8 cellular contexts compared by ENCODE assay signal in the genomic region with DNA sequence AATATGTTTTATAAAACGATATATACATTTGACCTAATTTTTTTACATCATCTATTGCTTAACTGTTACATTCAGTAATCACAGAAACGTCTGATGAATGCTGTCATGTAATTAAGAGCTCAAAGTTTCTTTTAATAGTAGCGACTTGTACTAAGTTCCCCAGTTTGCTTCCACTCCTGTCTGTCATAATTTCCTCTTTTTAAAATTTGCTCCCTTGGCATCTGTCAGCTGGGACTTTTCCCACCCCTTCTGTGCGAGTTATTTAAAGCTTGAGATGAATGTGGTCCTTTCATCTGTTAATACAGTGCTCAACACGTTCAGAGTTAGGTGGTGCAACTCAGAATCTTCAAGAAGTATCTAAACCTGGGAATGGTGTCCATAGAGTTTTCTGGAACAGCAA. TPM values are rescaled to one million over a fixed set of nuclear protein-coding genes. Genes with fewer than 3 reads are reported as not detected.
DNase-seq lines count a peak whose midpoint lies in the region; ATAC-seq and TF ChIP-seq lines count a peak whose summit lies in the region.

No MANE protein-coding gene starts in this region.

- intact Hi-C loops in CD8-positive, alpha-beta T cell (cut with DNase I, micrococcal nuclease): loop anchor here (2.0 to 10.0 kb wide), 7 partner anchors 92 to 1685 kb away; partner anchors contain the start of genes TRMT10A (in 2 of the 2), ADH5 (in 1 of the 2), DNAJB14 (in 1 of the 2) and EIF4E (in 1 of the 2)
- intact Hi-C loops in MCF 10A (cut with micrococcal nuclease): loop anchor here (5.0 kb wide), 2 partner anchors 170 to 185 kb away; no protein-coding TSS in a partner anchor

- no peak for ATAC-seq in CD8-positive, alpha-beta T cell
- ATAC-seq in GM21526 (IDR thresholded peaks at IDR 0.05; ENCODE audit: low FRiP score, unreplicated experiment): no peak

- POLR2A ChIA-PET in CD8-positive, alpha-beta T cell (lab: Charles Lee): interaction anchor here (0.9 to 3.0 kb wide), 3 partner anchors 8 to 666 kb away, joined by 4 to 15 read pairs (median 7); partner anchors contain the start of genes EIF4E and STPG2
- POLR2A ChIA-PET in MCF 10A (lab: Yijun Ruan, JAX): interaction anchor here (0.5 to 4.4 kb wide), 31 partner anchors 8 to 1216 kb away, joined by 3 to 71 read pairs (median 6); partner anchors contain the start of genes EIF4E, METAP1, STPG2 and TSPAN5

- H3K9me3 Mint-ChIP-seq in CD8-positive, alpha-beta T cell: peaks cover 2% of the 10 kb centered on the region
- H3K9me3 Mint-ChIP-seq in MCF 10A (ENCODE audit: unreplicated experiment): no peaks in the 10 kb centered on the region

- no peak overlapping the region for H3K27ac ChIP-seq in CD8-positive, alpha-beta T cell (ENCODE audit: low read depth, low read length)

- peaks cover 27% of the 10 kb centered on the region for H3K4me1 ChIP-seq in CD8-positive, alpha-beta T cell (ENCODE audit: insufficient read depth, low read length)

- no peaks in the 10 kb centered on the region for H3K27me3 ChIP-seq in CD8-positive, alpha-beta T cell (ENCODE audit: insufficient read depth, low read length)

- H3K27ac Mint-ChIP-seq in CD8-positive, alpha-beta T cell: peak overlapping the region; percentile 85
- H3K27ac Mint-ChIP-seq in MCF 10A (ENCODE audit: low read depth, unreplicated experiment): peak overlapping the region; percentile 86

- H3K36me3 Mint-ChIP-seq in CD8-positive, alpha-beta T cell: peaks cover 13% of the 10 kb centered on the region
- H3K36me3 Mint-ChIP-seq in MCF 10A (ENCODE audit: insufficient read depth, unreplicated experiment): no peaks in the 10 kb centered on the region

- DNase-seq in CD8-positive, alpha-beta T cell: no peak
- DNase-seq in LNCaP clone FGC (ENCODE audit: low read depth) (no peak), MCF 10A (ENCODE audit: unreplicated experiment) (peak; percentile 9), midbrain (lab: John Stamatoyannopoulos, UW) (peak; percentile 45), GOT3 (lab: John Stamatoyannopoulos, UW) (no peak), NCI-H2171 treated with DMSO at 0.1 percent for 48 hours (lab: John Stamatoyannopoulos, UW) (no peak), amniotic stem cell (lab: John Stamatoyannopoulos, UW) (no peak)

- H3K4me3 ChIP-seq in CD8-positive, alpha-beta T cell (ENCODE audit: low read depth, low read length): peak overlapping the region; percentile 80
- H3K4me3 ChIP-seq in LNCaP clone FGC (ENCODE audit: low read depth, low read length): peak overlapping the region; percentile 66

- peak overlapping the region; percentile 93 for H3K4me3 Mint-ChIP-seq in CD8-positive, alpha-beta T cell
- peak overlapping the region; percentile 89 for H3K4me3 Mint-ChIP-seq in MCF 10A (ENCODE audit: unreplicated experiment)

- no peaks in the 10 kb centered on the region for H3K27me3 Mint-ChIP-seq in CD8-positive, alpha-beta T cell (ENCODE audit: low read depth)
- no peaks in the 10 kb centered on the region for H3K27me3 Mint-ChIP-seq in MCF 10A (ENCODE audit: insufficient read depth, unreplicated experiment)

- TSS peak; percentile 41 for BruUV-seq in MCF 10A (replicated peaks; lab: Mats Ljungman, UMichigan)

- CTCF ChIA-PET in CD8-positive, alpha-beta T cell (lab: Charles Lee): interaction anchor here (1.0 to 2.5 kb wide), 5 partner anchors 21 to 733 kb away, joined by 3 to 6 read pairs (median 3); partner anchors contain the start of genes METAP1 and STPG2
- CTCF ChIA-PET in MCF 10A (lab: Yijun Ruan, JAX): interaction anchor here (0.5 to 1.4 kb wide), 6 partner anchors 10 to 1043 kb away, joined by 3 to 5 read pairs (median 4); partner anchors contain the start of gene STPG2

- no peak for TF ChIP-seq CTCF in CD8-positive, alpha-beta T cell (IDR thresholded peaks at IDR 0.05)
- no peak for TF ChIP-seq CTCF in LNCaP clone FGC (IDR thresholded peaks at IDR 0.05; ENCODE audit: control insufficient read depth, extremely low read depth, insufficient read depth)
- TF ChIP-seq CTCF in MCF 10A (IDR thresholded peaks at IDR 0.05; ENCODE audit: unreplicated experiment): no peak

- no peaks in the 10 kb centered on the region for H3K36me3 ChIP-seq in CD8-positive, alpha-beta T cell (ENCODE audit: insufficient read depth, low read length)

- no peaks in the 10 kb centered on the region for H3K9me3 ChIP-seq in CD8-positive, alpha-beta T cell (ENCODE audit: low read length)

- peaks cover 55% of the 10 kb centered on the region for H3K4me1 Mint-ChIP-seq in CD8-positive, alpha-beta T cell (ENCODE audit: low read depth)
- peaks cover 36% of the 10 kb centered on the region for H3K4me1 Mint-ChIP-seq in MCF 10A (ENCODE audit: insufficient read depth, unreplicated experiment)

RNA-seq across cellular contexts. Expression of gene RAP1GDS1, which starts 1.2 kb away (rescaled TPM):
- total RNA-seq in CD8-positive, alpha-beta T cell: 10 to 100 TPM; 15.3 to 15.6 TPM
- total RNA-seq in MCF 10A (2022): 61.3 and 68.9 TPM in 2 replicates

Comparison
In these comparisons a context has a peak if more than half of its experiments do, and no peak if none do; other contexts are left out.
1. DNase-seq: peak in MCF 10A (single experiment) and midbrain (single experiment); none in CD8-positive, alpha-beta T cell (0 of 7), LNCaP clone FGC (single experiment), GOT3 (single experiment), NCI-H2171 treated with DMSO at 0.1 percent for 48 hours (single experiment) and amniotic stem cell (single experiment).